In genomic region chr17:19762515-19762961, GRCh38 we compare ENCODE assay signal across 8 cellular contexts. TPM values are rescaled to one million over a fixed set of nuclear protein-coding genes. Genes with fewer than 3 reads are reported as not detected.
DNase-seq lines count a peak whose midpoint lies in the region; ATAC-seq and TF ChIP-seq lines count a peak whose summit lies in the region.

No MANE protein-coding gene starts in this region.

- no peaks in the 10 kb centered on the region for H3K9me3 ChIP-seq in CD4-positive, alpha-beta T cell (ENCODE audit: control insufficient read depth, low read length)
- no peaks in the 10 kb centered on the region for H3K9me3 ChIP-seq in cardiac muscle cell (ENCODE audit: low read depth)

- no peaks in the 10 kb centered on the region for H3K27me3 ChIP-seq in CD4-positive, alpha-beta T cell (ENCODE audit: control insufficient read depth, insufficient read depth, low read length)
- no peaks in the 10 kb centered on the region for H3K27me3 ChIP-seq in cardiac muscle cell

- H3K27me3 Mint-ChIP-seq in CD4-positive, alpha-beta T cell, result no peaks in the 10 kb centered on the region

- H3K27ac ChIP-seq in CD4-positive, alpha-beta T cell (ENCODE audit: low read depth, low read length), result no peak overlapping the region
- H3K27ac ChIP-seq in cardiac muscle cell, result no peak overlapping the region

- H3K36me3 ChIP-seq in cardiac muscle cell, result no peaks in the 10 kb centered on the region

- no peak overlapping the region for H3K27ac Mint-ChIP-seq in CD4-positive, alpha-beta T cell
- no peak overlapping the region for H3K27ac Mint-ChIP-seq in activated naive CD4-positive, alpha-beta T cell treated with anti-CD3 and anti-CD28 coated beads, Interleukin-2, amount 50 U/mL, for 72 hours

- DNase-seq in CD4-positive, alpha-beta T cell, result peak; percentile 35 to 68 (median 61)
- peak; percentile 55 for DNase-seq in HT1080 (ENCODE audit: low read depth)
- peak in 1 of 2 donors; percentile 76 for DNase-seq in activated naive CD4-positive, alpha-beta T cell treated with anti-CD3 and anti-CD28 coated beads, Interleukin-2, amount 50 U/mL, for 72 hours (ENCODE audit: low spot score in 2 of 2)
- DNase-seq in cardiac muscle cell (ENCODE audit: low read depth in 1 of 2, low spot score in 1 of 2), result peak; percentile 76 to 84
- DNase-seq in renal cortical epithelial cell (ENCODE audit: low read depth), result peak; percentile 21

- peak; percentile 80 for ATAC-seq in CD4-positive, alpha-beta T cell (ENCODE audit: poor library complexity)
- peak; percentile 90 for ATAC-seq in SK-N-SH treated with all-trans-retinoic acid at 6 μM for 48 hours
- peak; percentile 33 to 69 for ATAC-seq in activated naive CD4-positive, alpha-beta T cell treated with anti-CD3 and anti-CD28 coated beads, Interleukin-2, amount 50 U/mL, for 72 hours
- ATAC-seq in HG03039 (IDR thresholded peaks at IDR 0.05; ENCODE audit: unreplicated experiment), result no peak
- no peak for ATAC-seq in HG03521 (IDR thresholded peaks at IDR 0.05; ENCODE audit: unreplicated experiment)

- peaks cover 17% of the 10 kb centered on the region for H3K4me1 Mint-ChIP-seq in CD4-positive, alpha-beta T cell (ENCODE audit: low read depth)

- no peak overlapping the region for H3K4me3 ChIP-seq in cardiac muscle cell

- H3K36me3 Mint-ChIP-seq in CD4-positive, alpha-beta T cell (ENCODE audit: low read depth), result no peaks in the 10 kb centered on the region
- H3K36me3 Mint-ChIP-seq in activated naive CD4-positive, alpha-beta T cell treated with anti-CD3 and anti-CD28 coated beads, Interleukin-2, amount 50 U/mL, for 72 hours, result no peaks in the 10 kb centered on the region

- POLR2A ChIA-PET in CD4-positive, alpha-beta T cell (lab: Charles Lee), result interaction anchor here (1.2 to 3.1 kb wide), 3 partner anchors 9 to 114 kb away, joined by 4 to 17 read pairs (median 14); partner anchors contain the start of gene ALDH3A2

- H3K9me3 Mint-ChIP-seq in CD4-positive, alpha-beta T cell, result no peaks in the 10 kb centered on the region
- no peaks in the 10 kb centered on the region for H3K9me3 Mint-ChIP-seq in activated naive CD4-positive, alpha-beta T cell treated with anti-CD3 and anti-CD28 coated beads, Interleukin-2, amount 50 U/mL, for 72 hours

- no peaks in the 10 kb centered on the region for H3K4me1 ChIP-seq in cardiac muscle cell (ENCODE audit: low read depth)

- intact Hi-C loops in CD4-positive, alpha-beta T cell (cut with DNase I, micrococcal nuclease), result loop anchor here (1.0 to 5.0 kb wide), 3 partner anchors 115 to 399 kb away; partner anchors contain the start of gene ALDH3A2 (in 1 of the 2)

- TF ChIP-seq CTCF in CD4-positive, alpha-beta T cell (IDR thresholded peaks at IDR 0.05), result peak; percentile 71
- TF ChIP-seq CTCF in cardiac muscle cell (IDR thresholded peaks at IDR 0.05; ENCODE audit: low read depth, low read length), result peak; percentile 90

- no peak overlapping the region for H3K4me3 Mint-ChIP-seq in CD4-positive, alpha-beta T cell

- CTCF ChIA-PET in CD4-positive, alpha-beta T cell (lab: Charles Lee), result interaction anchor here (0.5 to 2.0 kb wide), 13 partner anchors 9 to 474 kb away, joined by 3 to 12 read pairs (median 5); partner anchors contain the start of genes ALDH3A2 and B9D1

TF ChIP-seq in SK-N-SH treated with all-trans-retinoic acid at 6 μM for 48 hours, 23 proteins besides CTCF, POLR2A, EP300 and RAD21:
- TF ChIP-seq CSDC2 (CRISPR knock-in tag; IDR thresholded peaks at IDR 0.05), result no peak
- TF ChIP-seq SNAI2 (CRISPR knock-in tag; IDR thresholded peaks at IDR 0.05), result no peak
- TF ChIP-seq TCF4 (CRISPR knock-in tag; IDR thresholded peaks at IDR 0.05; ENCODE audit: borderline replicate concordance), result no peak
- no peak for TF ChIP-seq PATZ1 (CRISPR knock-in tag; IDR thresholded peaks at IDR 0.05; ENCODE audit: borderline replicate concordance)
- TF ChIP-seq TOX (CRISPR knock-in tag; IDR thresholded peaks at IDR 0.05; ENCODE audit: borderline replicate concordance), result no peak
- no peak for TF ChIP-seq ISL1 (CRISPR knock-in tag; IDR thresholded peaks at IDR 0.05)
- TF ChIP-seq ZFP30 (CRISPR knock-in tag; IDR thresholded peaks at IDR 0.05), result no peak
- no peak for TF ChIP-seq ESRRG (CRISPR knock-in tag; IDR thresholded peaks at IDR 0.05)
- no peak for TF ChIP-seq ZFP3 (CRISPR knock-in tag; IDR thresholded peaks at IDR 0.05)
- no peak for TF ChIP-seq ZNF8 (CRISPR knock-in tag; IDR thresholded peaks at IDR 0.05)

RNA-seq across cellular contexts. Expression of gene ALDH3A1, which starts 14.4 kb away (rescaled TPM):
- not detected for total RNA-seq in CD4-positive, alpha-beta T cell
- 0.85 TPM in 1 of 2 replicates, not detected in the other for total RNA-seq in HT1080 (2014; rRNA removed; shearing (Covaris generic))
- not detected in 2 replicates for polyA plus RNA-seq in HT1080 (2015; cell fraction: cytosol; rRNA removed)
- 0.97 TPM in 1 of 2 replicates, not detected in the other for polyA plus RNA-seq in HT1080 (2015; cell fraction: nucleus; rRNA removed)
- under 1 TPM in 1 of 2 donors, not detected in 1; 0.30 TPM for total RNA-seq in activated naive CD4-positive, alpha-beta T cell treated with anti-CD3 and anti-CD28 coated beads, Interleukin-2, amount 50 U/mL, for 72 hours
- 1.0 TPM in 1 of 2 replicates, not detected in the other for total RNA-seq in cardiac muscle cell
- not detected in 2 replicates for polyA plus RNA-seq in cardiac muscle cell
- 0.10 TPM in 1 of 2 replicates, not detected in the other for total RNA-seq in renal cortical epithelial cell

RNA-seq across cellular contexts. Expression of gene SLC47A2, which starts 46.2 kb away (rescaled TPM):
- not detected for total RNA-seq in CD4-positive, alpha-beta T cell
- total RNA-seq in HT1080 (2014; rRNA removed; shearing (Covaris generic)), result not detected in 2 replicates
- not detected in 2 replicates for polyA plus RNA-seq in HT1080 (2015; cell fraction: cytosol; rRNA removed)
- not detected in 2 replicates for polyA plus RNA-seq in HT1080 (2015; cell fraction: nucleus; rRNA removed)
- not detected for total RNA-seq in activated naive CD4-positive, alpha-beta T cell treated with anti-CD3 and anti-CD28 coated beads, Interleukin-2, amount 50 U/mL, for 72 hours
- total RNA-seq in cardiac muscle cell (0.14 and 0.27 TPM in 2 replicates), renal cortical epithelial cell (0.55 TPM in 1 of 2 replicates, not detected in the other)
- 0.37 and 0.42 TPM in 2 replicates for polyA plus RNA-seq in cardiac muscle cell

Comparison
In these comparisons a context has a peak if more than half of its experiments do, and no peak if none do; other contexts are left out.
1. ATAC-seq: peak in CD4-positive, alpha-beta T cell (single experiment), SK-N-SH treated with all-trans-retinoic acid at 6 μM for 48 hours (single experiment) and activated naive CD4-positive, alpha-beta T cell treated with anti-CD3 and anti-CD28 coated beads, Interleukin-2, amount 50 U/mL, for 72 hours (2 of 2); none in HG03039 (single experiment) and HG03521 (single experiment).